Comparison of ENCODE assay signal across 8 cellular contexts in the genomic region with DNA sequence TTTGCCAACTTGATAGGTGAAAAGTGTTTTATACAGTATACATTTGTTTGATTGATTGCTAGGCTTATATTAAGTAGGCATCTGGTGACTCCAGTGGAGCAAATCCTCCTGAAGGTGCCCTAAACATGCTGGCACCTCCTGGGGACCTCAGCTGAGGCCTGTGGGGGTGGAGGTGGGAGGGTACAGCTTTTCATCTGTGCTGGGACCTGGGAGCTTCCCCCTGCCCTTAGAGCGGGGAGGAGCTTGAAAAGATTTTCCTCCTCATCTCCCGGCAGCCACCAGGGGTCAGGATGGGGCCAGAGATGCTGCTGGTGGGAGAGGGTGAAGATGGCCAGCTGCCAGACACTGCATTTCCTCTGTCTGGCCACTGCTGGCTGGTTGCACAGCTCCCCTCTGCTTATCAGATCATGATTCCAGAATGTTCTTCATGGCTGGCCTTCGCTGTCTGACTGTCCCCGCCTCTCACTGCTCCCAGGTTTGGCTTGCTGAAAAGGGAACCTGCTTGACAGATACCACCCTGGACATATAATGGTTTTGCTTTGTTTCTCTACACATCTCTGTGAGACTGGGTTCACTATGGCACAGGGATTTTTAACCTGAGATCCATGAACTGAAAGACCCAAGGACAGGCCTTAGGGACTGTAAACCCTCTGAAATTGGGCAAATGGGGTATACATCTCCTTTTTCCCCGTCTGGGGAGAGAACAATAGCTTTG. TPM values are rescaled to one million over a fixed set of nuclear protein-coding genes. Genes with fewer than 3 reads are reported as not detected.
DNase-seq lines count a peak whose midpoint lies in the region; ATAC-seq and TF ChIP-seq lines count a peak whose summit lies in the region.

No MANE protein-coding gene starts in this region.

- peaks cover 5% of the 10 kb centered on the region for H3K9me3 ChIP-seq in endodermal cell (ENCODE audit: control insufficient read depth, low read length)
- no peaks in the 10 kb centered on the region for H3K9me3 ChIP-seq in mucosa of descending colon

- H3K27ac Mint-ChIP-seq in endodermal cell, result no peak overlapping the region

- intact Hi-C loops in mucosa of descending colon (cut with DNase I, micrococcal nuclease), result no loop called here

- peak; percentile 91 for TF ChIP-seq CTCF in endodermal cell (conservative IDR thresholded peaks at IDR 0.05)
- TF ChIP-seq CTCF in mucosa of descending colon (IDR thresholded peaks at IDR 0.05), result peak; percentile 52

- H3K9ac ChIP-seq in endodermal cell (ENCODE audit: extremely low read depth, low read length, poor library complexity, severe bottlenecking), result no peak overlapping the region

- no peaks in the 10 kb centered on the region for H3K27me3 ChIP-seq in endodermal cell (ENCODE audit: control insufficient read depth, insufficient read depth, low read length, poor library complexity, severe bottlenecking)

- H3K27me3 Mint-ChIP-seq in endodermal cell (ENCODE audit: insufficient read depth), result peaks cover 17% of the 10 kb centered on the region

- H3K4me1 ChIP-seq in endodermal cell (ENCODE audit: control insufficient read depth, insufficient read depth, low read length) (no peaks in the 10 kb centered on the region), mucosa of descending colon (ENCODE audit: low read depth) (peaks cover 5% of the 10 kb centered on the region)

- peak; percentile 99 for ATAC-seq in GM21529 (IDR thresholded peaks at IDR 0.05; ENCODE audit: unreplicated experiment)
- peak; percentile 100 for ATAC-seq in mucosa of descending colon

- no peaks in the 10 kb centered on the region for H3K36me3 ChIP-seq in endodermal cell (ENCODE audit: control insufficient read depth, insufficient read depth, low read length)
- H3K36me3 ChIP-seq in mucosa of descending colon (ENCODE audit: low read depth), result no peaks in the 10 kb centered on the region

- peaks cover 13% of the 10 kb centered on the region for H3K9me3 Mint-ChIP-seq in endodermal cell

- H3K4me3 Mint-ChIP-seq in endodermal cell, result no peak overlapping the region

- peaks cover 6% of the 10 kb centered on the region for H3K4me1 Mint-ChIP-seq in endodermal cell

- DNase-seq in DMS 273 (lab: John Stamatoyannopoulos, UW; ENCODE audit: unreplicated experiment), result peak; percentile 95
- DNase-seq in HUDEP-2 (lab: John Stamatoyannopoulos, UW; ENCODE audit: unreplicated experiment in 76 of 76), result peak in 72 of 76 experiments; percentile 17 to 91 (median 72)
- DNase-seq in NOMO-1 (lab: John Stamatoyannopoulos, UW; ENCODE audit: unreplicated experiment in 2 of 2), result peak; percentile 68 to 74
- peak; percentile 55 to 59 (median 57) for DNase-seq in activated CD8-positive, alpha-beta memory T cell treated with anti-CD3 and anti-CD28 coated beads for 48 hours (ENCODE audit: low read depth in 2 of 3, low spot score in 2 of 3)
- DNase-seq in endodermal cell, result peak; percentile 96
- DNase-seq in mucosa of descending colon, result peak; percentile 87 to 94 (median 92)
- DNase-seq in stimulated activated CD8-positive, alpha-beta memory T cell treated with anti-CD3 and anti-CD28 coated beads, Interleukin-4, amount 100 ng/mL, for 24 hours (ENCODE audit: low read depth), result peak; percentile 69

- 7 to 21% methylated on average over 3 to 5 of the region's 5 CpGs for WGBS in endodermal cell (ENCODE audit: insufficient coverage in 1 of 2, insufficient read length in 1 of 2), 2 experiments

- H3K4me3 ChIP-seq in endodermal cell (ENCODE audit: low read length), result no peak overlapping the region
- H3K4me3 ChIP-seq in mucosa of descending colon, result no peak overlapping the region

- no peaks in the 10 kb centered on the region for H3K36me3 Mint-ChIP-seq in endodermal cell (ENCODE audit: low read depth)

- no peak overlapping the region for H3K27ac ChIP-seq in endodermal cell (ENCODE audit: low read depth, low read length)

RNA-seq across cellular contexts. Expression of gene JPH4, which starts 10.5 kb away (rescaled TPM):
- total RNA-seq in endodermal cell (under 1 TPM; 0.18 to 0.91 TPM), mucosa of descending colon (1 to 10 TPM in 1 of 3 donors, under 1 TPM in 2; 0.26 to 3.7 (median 0.87) TPM)
- 13.1 TPM for polyA plus RNA-seq in endodermal cell (2013, experiment 1 of 2)
- polyA plus RNA-seq in endodermal cell (2013, experiment 2 of 2), result 12.8 TPM

RNA-seq across cellular contexts. Expression of gene AP1G2, which starts 21.4 kb away (rescaled TPM):
- total RNA-seq in endodermal cell, result 100 to 1,000 TPM; 203 to 209 TPM
- polyA plus RNA-seq in endodermal cell (2013, experiment 1 of 2), result 85.8 TPM
- polyA plus RNA-seq in endodermal cell (2013, experiment 2 of 2), result 69.8 TPM
- 100 to 1,000 TPM in 2 of 3 donors, 10 to 100 TPM in 1; 95.4 to 271 (median 122) TPM for total RNA-seq in mucosa of descending colon

RNA-seq across cellular contexts. Expression of gene THTPA, which starts 33.0 kb away (rescaled TPM):
- total RNA-seq in endodermal cell (10 to 100 TPM; 13.0 to 17.0 TPM), mucosa of descending colon (10 to 100 TPM; 16.8 to 17.4 (median 17.4) TPM)
- 17.3 TPM for polyA plus RNA-seq in endodermal cell (2013, experiment 1 of 2)
- polyA plus RNA-seq in endodermal cell (2013, experiment 2 of 2), result 15.7 TPM

RNA-seq across cellular contexts. Expression of gene ZFHX2, which starts 37.5 kb away (rescaled TPM):
- total RNA-seq in endodermal cell (10 to 100 TPM; 12.8 to 15.4 TPM), mucosa of descending colon (1 to 10 TPM in 2 of 3 donors, under 1 TPM in 1; 0.92 to 3.2 (median 1.6) TPM)
- 15.2 TPM for polyA plus RNA-seq in endodermal cell (2013, experiment 1 of 2)
- 13.2 TPM for polyA plus RNA-seq in endodermal cell (2013, experiment 2 of 2)

RNA-seq across cellular contexts. Expression of gene DHRS2, which starts 47.1 kb away (rescaled TPM):
- total RNA-seq in endodermal cell, result 1 to 10 TPM in 1 of 2 donors, under 1 TPM in 1; 0.66 to 1.2 TPM
- 1.4 TPM for polyA plus RNA-seq in endodermal cell (2013, experiment 1 of 2)
- polyA plus RNA-seq in endodermal cell (2013, experiment 2 of 2), result 1.1 TPM
- under 1 TPM in 2 of 3 donors, not detected in 1; 0.26 to 0.34 TPM for total RNA-seq in mucosa of descending colon
